ENCODE assay signal across 18 cellular contexts in the genomic region with DNA sequence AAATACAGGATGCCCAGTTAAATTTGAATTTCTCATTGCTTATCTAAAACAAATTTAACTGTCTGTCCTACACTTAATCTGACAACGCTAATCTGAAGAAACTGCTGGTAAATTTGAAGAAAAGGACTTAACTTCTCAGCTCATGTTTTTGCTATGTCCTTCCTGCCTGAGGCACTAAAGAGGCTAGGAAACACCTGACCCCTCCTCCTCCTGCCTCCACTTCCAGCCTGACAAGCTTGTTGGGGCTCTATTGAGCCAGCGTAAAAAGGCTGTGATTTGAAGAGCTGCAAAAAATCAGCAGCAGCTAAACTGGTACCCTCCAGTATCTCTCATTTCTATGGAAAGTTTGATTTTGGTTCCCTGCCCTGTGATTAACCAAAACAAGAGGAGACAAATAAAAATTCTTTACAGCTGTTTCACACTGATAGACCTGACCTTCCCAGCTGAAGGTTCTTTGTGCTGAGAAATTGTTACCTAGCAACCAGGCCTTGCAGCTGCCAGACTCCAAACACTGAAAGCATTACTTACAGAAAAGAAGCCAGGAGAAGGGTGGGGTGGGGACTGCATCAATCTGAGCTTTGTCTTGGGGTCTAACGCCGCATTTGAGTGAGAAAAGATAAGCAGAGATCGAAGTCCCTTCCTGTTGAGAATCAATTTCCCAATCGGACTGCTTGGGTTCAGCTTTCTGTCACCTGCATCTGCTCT. TPM values are rescaled to one million over a fixed set of nuclear protein-coding genes. Genes with fewer than 3 reads are reported as not detected.
DNase-seq lines count a peak whose midpoint lies in the region; ATAC-seq and TF ChIP-seq lines count a peak whose summit lies in the region.
"Had no signal": no experiment of that assay in that cellular context is flagged by ENCODE, and none has a peak within 500 bp of the region (broad histone marks: within the 10 kb centered on the region; RNA-seq: fewer than 3 reads in every experiment).

No MANE protein-coding gene starts in this region.

- no peaks in the 10 kb centered on the region for H3K36me3 Mint-ChIP-seq in glutamatergic neuron (ENCODE audit: unreplicated experiment)
- H3K36me3 Mint-ChIP-seq in stimulated activated memory B cell treated with anti-CD40 and anti-IgM and Interleukin-4, amounts not matched to agents 10 μg/mL and 1 μg/mL and 100 μg/mL, for 72 hours = no peaks in the 10 kb centered on the region
- H3K36me3 Mint-ChIP-seq: CD4-positive, alpha-beta memory T cell had no signal

- DNase-seq in Ammon's horn (ENCODE audit: low spot score) (peak; percentile 6), NCI-H1417 treated with DMSO at 0.1 percent for 48 hours (lab: John Stamatoyannopoulos, UW) (peak; percentile 68), NCI-H510A treated with DMSO at 0.1 percent for 48 hours (lab: John Stamatoyannopoulos, UW) (peak; percentile 30), glutamatergic neuron (no peak), activated gamma-delta T cell (lab: John Stamatoyannopoulos, UW) (no peak), GOT3 (lab: John Stamatoyannopoulos, UW) (no peak)
- no peak for DNase-seq in stimulated activated CD4-positive, alpha-beta T cell treated with anti-CD3 and anti-CD28 coated beads, Interleukin-1b, Interleukin-23, amount 100 ng/mL, for 48 hours
- DNase-seq: activated effector memory CD4-positive, alpha-beta T cell treated with Interleukin-2 at 50 U/mL for 16 hours; CD4-positive, alpha-beta memory T cell; Karpas-422; left cardiac atrium; NCI-H2029 had no signal

- H3K4me1 Mint-ChIP-seq in glutamatergic neuron (ENCODE audit: low read depth, unreplicated experiment) = peaks cover 40% of the 10 kb centered on the region
- no peaks in the 10 kb centered on the region for H3K4me1 Mint-ChIP-seq in stimulated activated memory B cell treated with anti-CD40 and anti-IgM and Interleukin-4, amounts not matched to agents 10 μg/mL and 1 μg/mL and 100 μg/mL, for 72 hours
- H3K4me1 Mint-ChIP-seq: CD4-positive, alpha-beta memory T cell had no signal

- H3K27ac Mint-ChIP-seq in glutamatergic neuron (ENCODE audit: unreplicated experiment) = peak overlapping the region; percentile 97
- H3K27ac Mint-ChIP-seq in stimulated activated memory B cell treated with anti-CD40 and anti-IgM and Interleukin-4, amounts not matched to agents 10 μg/mL and 1 μg/mL and 100 μg/mL, for 72 hours = no peak overlapping the region
- H3K27ac Mint-ChIP-seq: CD4-positive, alpha-beta memory T cell had no signal

- peaks cover 4% of the 10 kb centered on the region for H3K9me3 Mint-ChIP-seq in glutamatergic neuron (ENCODE audit: unreplicated experiment)
- no peaks in the 10 kb centered on the region for H3K9me3 Mint-ChIP-seq in stimulated activated memory B cell treated with anti-CD40 and anti-IgM and Interleukin-4, amounts not matched to agents 10 μg/mL and 1 μg/mL and 100 μg/mL, for 72 hours
- H3K9me3 Mint-ChIP-seq: CD4-positive, alpha-beta memory T cell had no signal

- peaks cover 4% of the 10 kb centered on the region for H3K27me3 Mint-ChIP-seq in glutamatergic neuron (ENCODE audit: unreplicated experiment)
- H3K27me3 Mint-ChIP-seq in stimulated activated memory B cell treated with anti-CD40 and anti-IgM and Interleukin-4, amounts not matched to agents 10 μg/mL and 1 μg/mL and 100 μg/mL, for 72 hours = no peaks in the 10 kb centered on the region

- no peak for ATAC-seq in stimulated activated memory B cell treated with anti-CD40 and anti-IgM and Interleukin-4, amounts not matched to agents 10 μg/mL and 1 μg/mL and 100 μg/mL, for 72 hours
- ATAC-seq: left cardiac atrium, Panc1 had no signal

- H3K4me3 Mint-ChIP-seq in glutamatergic neuron (ENCODE audit: unreplicated experiment) = peak overlapping the region; percentile 82
- H3K4me3 Mint-ChIP-seq in stimulated activated memory B cell treated with anti-CD40 and anti-IgM and Interleukin-4, amounts not matched to agents 10 μg/mL and 1 μg/mL and 100 μg/mL, for 72 hours = no peak overlapping the region
- H3K4me3 Mint-ChIP-seq: CD4-positive, alpha-beta memory T cell had no signal

- TF ChIP-seq CTCF in glutamatergic neuron (IDR thresholded peaks at IDR 0.05; ENCODE audit: partially characterized antibody, unreplicated experiment) = no peak

RNA-seq across cellular contexts. Expression of gene DCX, which starts 34.9 kb away (rescaled TPM):
- total RNA-seq in glutamatergic neuron (ENCODE audit: unreplicated experiment) = 614 TPM
- total RNA-seq: activated CD8-positive, alpha-beta memory T cell treated with anti-CD3 and anti-CD28 coated beads for 36 hours; ascending aorta; CD4-positive, alpha-beta memory T cell; epithelial cell of proximal tubule; left cardiac atrium; pulmonary artery endothelial cell had no signal

Comparison
In these comparisons a context has a peak if more than half of its experiments do, and no peak if none do; other contexts are left out.
1. DNase-seq: peak in Ammon's horn (single experiment), NCI-H1417 treated with DMSO at 0.1 percent for 48 hours (single experiment) and NCI-H510A treated with DMSO at 0.1 percent for 48 hours (single experiment); none in glutamatergic neuron (single experiment), activated gamma-delta T cell (single experiment), stimulated activated CD4-positive, alpha-beta T cell treated with anti-CD3 and anti-CD28 coated beads, Interleukin-1b, Interleukin-23, amount 100 ng/mL, for 48 hours (single experiment) and GOT3 (single experiment).